ENCODE assay signal across 10 cellular contexts in the genomic region with DNA sequence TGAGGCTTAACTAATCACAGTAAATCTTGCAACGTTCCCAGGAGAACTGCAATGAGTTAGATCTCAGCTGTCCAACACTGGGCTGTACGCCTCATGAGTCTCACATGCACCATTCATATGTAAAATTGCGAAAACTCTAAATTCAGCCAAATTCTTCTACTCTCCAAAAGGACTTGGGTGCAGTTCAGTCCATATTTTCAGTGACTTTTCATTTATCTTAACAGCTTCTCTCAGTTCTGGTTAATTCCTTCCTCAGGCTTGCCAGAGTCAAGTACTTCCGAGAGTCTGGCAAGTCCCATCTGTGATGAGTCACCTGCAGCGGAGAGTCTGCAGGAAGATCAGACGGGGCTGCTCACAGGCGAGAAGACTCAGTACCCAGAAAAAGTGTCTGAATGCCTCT. TPM values are rescaled to one million over a fixed set of nuclear protein-coding genes. Genes with fewer than 3 reads are reported as not detected.
DNase-seq lines count a peak whose midpoint lies in the region; ATAC-seq, FAIRE-seq and TF ChIP-seq lines count a peak whose summit lies in the region.
"Had no signal": no experiment of that assay in that cellular context is flagged by ENCODE, and none has a peak within 500 bp of the region (broad histone marks: within the 10 kb centered on the region; RNA-seq: fewer than 3 reads in every experiment).

No MANE protein-coding gene starts in this region.

- ATAC-seq in Right ventricle myocardium superior (ENCODE audit: poor library complexity), result peak; percentile 88
- peak; percentile 55 to 73 for ATAC-seq in stimulated activated naive B cell treated with anti-CD40 and anti-IgM and Interleukin-4, amounts not matched to agents 10 μg/mL and 1 μg/mL and 100 μg/mL, for 72 hours (replicated peaks)

- intact Hi-C loops in Right ventricle myocardium superior (cut with DNase I), result no loop called here

- H3K27me3 Mint-ChIP-seq in activated naive CD4-positive, alpha-beta T cell treated with anti-CD3 and anti-CD28 coated beads, Interleukin-2, amount 10 ng/mL, durations not matched to agents 7 days and 5 days, result peaks cover 11% of the 10 kb centered on the region
- H3K27me3 Mint-ChIP-seq in T-helper 1 cell treated with Interleukin-12 subunit alpha and Interleukin-12 subunit beta and Interleukin-4 antibody, amounts not matched to agents 30 μg/mL and 1 μg/mL, for 36 hours (ENCODE audit: low read depth), result peaks cover 5% of the 10 kb centered on the region
- no peaks in the 10 kb centered on the region for H3K27me3 Mint-ChIP-seq in stimulated activated naive B cell treated with anti-CD40 and anti-IgM and Interleukin-4, amounts not matched to agents 10 μg/mL and 1 μg/mL and 100 μg/mL, for 72 hours
- H3K27me3 Mint-ChIP-seq: T-cell had no signal

- peak; percentile 39 for DNase-seq in activated naive CD4-positive, alpha-beta T cell treated with Interleukin-2 at 50 U/mL for 16 hours
- no peak for DNase-seq in activated naive CD4-positive, alpha-beta T cell treated with anti-CD3 and anti-CD28 coated beads, Interleukin-2, amount 10 ng/mL, durations not matched to agents 7 days and 5 days
- peak; percentile 65 for DNase-seq in Right ventricle myocardium superior
- no peak for DNase-seq in stimulated activated naive B cell treated with anti-CD40 and anti-IgM and Interleukin-4, amounts not matched to agents 10 μg/mL and 1 μg/mL and 100 μg/mL, for 72 hours
- no peak for DNase-seq in NCI-H2081 treated with DMSO at 0.1 percent for 48 hours (lab: John Stamatoyannopoulos, UW)
- no peak for DNase-seq in SKM-1 (lab: John Stamatoyannopoulos, UW; ENCODE audit: unreplicated experiment)
- no peak for DNase-seq in D721Med (ENCODE audit: insufficient read length, low spot score)
- DNase-seq: T-cell had no signal

- no peak overlapping the region for H3K27ac Mint-ChIP-seq in activated naive CD4-positive, alpha-beta T cell treated with anti-CD3 and anti-CD28 coated beads, Interleukin-2, amount 10 ng/mL, durations not matched to agents 7 days and 5 days
- H3K27ac Mint-ChIP-seq in T-helper 1 cell treated with Interleukin-12 subunit alpha and Interleukin-12 subunit beta and Interleukin-4 antibody, amounts not matched to agents 30 μg/mL and 1 μg/mL, for 36 hours, result peak overlapping the region; percentile 1
- H3K27ac Mint-ChIP-seq in stimulated activated naive B cell treated with anti-CD40 and anti-IgM and Interleukin-4, amounts not matched to agents 10 μg/mL and 1 μg/mL and 100 μg/mL, for 72 hours, result no peak overlapping the region
- H3K27ac Mint-ChIP-seq: T-cell had no signal

- H3K4me3 Mint-ChIP-seq in activated naive CD4-positive, alpha-beta T cell treated with anti-CD3 and anti-CD28 coated beads, Interleukin-2, amount 10 ng/mL, durations not matched to agents 7 days and 5 days, result no peak overlapping the region
- no peak overlapping the region for H3K4me3 Mint-ChIP-seq in T-helper 1 cell treated with Interleukin-12 subunit alpha and Interleukin-12 subunit beta and Interleukin-4 antibody, amounts not matched to agents 30 μg/mL and 1 μg/mL, for 36 hours
- no peak overlapping the region for H3K4me3 Mint-ChIP-seq in stimulated activated naive B cell treated with anti-CD40 and anti-IgM and Interleukin-4, amounts not matched to agents 10 μg/mL and 1 μg/mL and 100 μg/mL, for 72 hours
- H3K4me3 Mint-ChIP-seq: T-cell had no signal

- CTCF ChIA-PET in activated naive CD4-positive, alpha-beta T cell treated with anti-CD3 and anti-CD28 coated beads, Interleukin-2, amount 10 ng/mL, durations not matched to agents 7 days and 5 days (lab: Charles Lee), result no interaction called here

- H3K4me1 Mint-ChIP-seq in activated naive CD4-positive, alpha-beta T cell treated with anti-CD3 and anti-CD28 coated beads, Interleukin-2, amount 10 ng/mL, durations not matched to agents 7 days and 5 days, result no peaks in the 10 kb centered on the region
- peaks cover 12% of the 10 kb centered on the region for H3K4me1 Mint-ChIP-seq in T-helper 1 cell treated with Interleukin-12 subunit alpha and Interleukin-12 subunit beta and Interleukin-4 antibody, amounts not matched to agents 30 μg/mL and 1 μg/mL, for 36 hours (ENCODE audit: low read depth)
- H3K4me1 Mint-ChIP-seq in stimulated activated naive B cell treated with anti-CD40 and anti-IgM and Interleukin-4, amounts not matched to agents 10 μg/mL and 1 μg/mL and 100 μg/mL, for 72 hours, result peaks cover 3 to 8% of the 10 kb centered on the region in 2 donors

- no peak for FAIRE-seq in D721Med (lab: Jason Lieb, UNC)
- FAIRE-seq: G401.6 had no signal

- no peaks in the 10 kb centered on the region for H3K36me3 Mint-ChIP-seq in activated naive CD4-positive, alpha-beta T cell treated with anti-CD3 and anti-CD28 coated beads, Interleukin-2, amount 10 ng/mL, durations not matched to agents 7 days and 5 days
- no peaks in the 10 kb centered on the region for H3K36me3 Mint-ChIP-seq in T-helper 1 cell treated with Interleukin-12 subunit alpha and Interleukin-12 subunit beta and Interleukin-4 antibody, amounts not matched to agents 30 μg/mL and 1 μg/mL, for 36 hours (ENCODE audit: low read depth)
- H3K36me3 Mint-ChIP-seq in stimulated activated naive B cell treated with anti-CD40 and anti-IgM and Interleukin-4, amounts not matched to agents 10 μg/mL and 1 μg/mL and 100 μg/mL, for 72 hours, result no peaks in the 10 kb centered on the region
- H3K36me3 Mint-ChIP-seq: T-cell had no signal

- no peaks in the 10 kb centered on the region for H3K9me3 Mint-ChIP-seq in activated naive CD4-positive, alpha-beta T cell treated with anti-CD3 and anti-CD28 coated beads, Interleukin-2, amount 10 ng/mL, durations not matched to agents 7 days and 5 days
- H3K9me3 Mint-ChIP-seq in T-helper 1 cell treated with Interleukin-12 subunit alpha and Interleukin-12 subunit beta and Interleukin-4 antibody, amounts not matched to agents 30 μg/mL and 1 μg/mL, for 36 hours, result no peaks in the 10 kb centered on the region
- H3K9me3 Mint-ChIP-seq in stimulated activated naive B cell treated with anti-CD40 and anti-IgM and Interleukin-4, amounts not matched to agents 10 μg/mL and 1 μg/mL and 100 μg/mL, for 72 hours, result no peaks in the 10 kb centered on the region
- H3K9me3 Mint-ChIP-seq: T-cell had no signal

- TF ChIP-seq CTCF in D721Med (IDR thresholded peaks at IDR 0.05; ENCODE audit: insufficient read depth, missing control alignments), result no peak

RNA-seq across cellular contexts. Expression of a gene that starts 11.5 kb away (rescaled TPM):
- total RNA-seq in Right ventricle myocardium superior, result 54.0 TPM

Comparison
In these comparisons a context has a peak if more than half of its experiments do, and no peak if none do; other contexts are left out.
1. DNase-seq: peak in activated naive CD4-positive, alpha-beta T cell treated with Interleukin-2 at 50 U/mL for 16 hours (single experiment) and Right ventricle myocardium superior (single experiment); none in activated naive CD4-positive, alpha-beta T cell treated with anti-CD3 and anti-CD28 coated beads, Interleukin-2, amount 10 ng/mL, durations not matched to agents 7 days and 5 days (single experiment), stimulated activated naive B cell treated with anti-CD40 and anti-IgM and Interleukin-4, amounts not matched to agents 10 μg/mL and 1 μg/mL and 100 μg/mL, for 72 hours (single experiment), NCI-H2081 treated with DMSO at 0.1 percent for 48 hours (single experiment), SKM-1 (single experiment) and D721Med (single experiment).